ENCODE assay signal across 8 cellular contexts in the genomic region with DNA sequence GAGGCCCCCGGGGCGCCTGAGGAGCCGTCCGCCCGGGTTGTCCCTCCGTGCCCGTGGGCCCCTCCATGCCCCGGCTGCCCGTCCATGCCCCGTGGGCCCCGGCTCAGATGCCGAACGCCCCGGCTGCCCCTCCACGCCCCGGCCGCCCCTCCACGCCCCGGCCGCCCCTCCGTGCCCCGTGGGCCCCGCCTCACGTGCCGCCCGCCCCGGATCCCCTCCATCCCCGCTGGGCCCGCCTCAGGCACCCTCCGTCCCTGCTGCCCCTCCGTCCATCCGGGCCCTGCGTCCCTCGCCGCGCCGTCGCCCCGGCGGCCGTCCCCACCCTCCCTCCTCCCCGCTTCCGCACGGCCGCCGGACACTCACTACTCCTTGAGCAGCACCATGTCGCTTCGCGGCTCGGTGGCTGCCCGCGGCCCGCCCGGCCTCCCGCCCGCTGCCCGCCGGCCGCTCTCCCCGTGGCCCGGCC. TPM values are rescaled to one million over a fixed set of nuclear protein-coding genes. Genes with fewer than 3 reads are reported as not detected.
DNase-seq lines count a peak whose midpoint lies in the region; ATAC-seq and TF ChIP-seq lines count a peak whose summit lies in the region.

No MANE protein-coding gene starts in this region.

- TF ChIP-seq CTCF in breast epithelium (IDR thresholded peaks at IDR 0.05) (no peak), lower leg skin (IDR thresholded peaks at IDR 0.05) (no peak), upper lobe of right lung (IDR thresholded peaks at IDR 0.05) (no peak)

- TF ChIP-seq POLR2A in breast epithelium (IDR thresholded peaks at IDR 0.05) (no peak), lower leg skin (IDR thresholded peaks at IDR 0.05) (no peak)

- H3K27ac ChIP-seq in breast epithelium = peak overlapping the region; percentile 90 to 96
- peak overlapping the region; percentile 83 for H3K27ac ChIP-seq in upper lobe of right lung

- peak overlapping the region; percentile 84 for H3K4me3 ChIP-seq in GM08714 (ENCODE audit: low read length)
- peak overlapping the region; percentile 64 for H3K4me3 ChIP-seq in Jurkat, Clone E6-1 (ENCODE audit: low read length)
- H3K4me3 ChIP-seq in breast epithelium = peak overlapping the region; percentile 86 to 94 (median 92)
- peak overlapping the region; percentile 76 for H3K4me3 ChIP-seq in lower leg skin (ENCODE audit: low read depth, poor library complexity, severe bottlenecking)
- peak overlapping the region; percentile 78 for H3K4me3 ChIP-seq in upper lobe of right lung

- H3K9me3 ChIP-seq in breast epithelium = no peaks in the 10 kb centered on the region
- H3K9me3 ChIP-seq in upper lobe of right lung = no peaks in the 10 kb centered on the region

- intact Hi-C loops in breast epithelium (cut with DNase I; ENCODE audit: low total_unique reads) (no loop called here), lower leg skin (cut with DNase I; ENCODE audit: low total_unique reads) (no loop called here), upper lobe of right lung (cut with DNase I) (no loop called here)

- H3K36me3 ChIP-seq in breast epithelium (no peaks in the 10 kb centered on the region), upper lobe of right lung (no peaks in the 10 kb centered on the region)

- H3K27me3 ChIP-seq in breast epithelium = no peaks in the 10 kb centered on the region
- no peaks in the 10 kb centered on the region for H3K27me3 ChIP-seq in upper lobe of right lung

- DNase-seq in Jurkat, Clone E6-1 (ENCODE audit: low read depth, low spot score) = no peak
- peak in 1 of 2 donors; percentile 32 for DNase-seq in breast epithelium (ENCODE audit: low spot score in 2 of 2)
- DNase-seq in lower leg skin (ENCODE audit: low spot score in 2 of 2) = peak in 1 of 2 donors; percentile 91
- DNase-seq in upper lobe of right lung = peak; percentile 87
- DNase-seq in NCI-H2081 treated with DMSO at 0.1 percent for 48 hours (lab: John Stamatoyannopoulos, UW) = no peak
- no peak for DNase-seq in NCI-H2196 (lab: John Stamatoyannopoulos, UW; ENCODE audit: unreplicated experiment)

- WGBS in lower leg skin, 2 donors = 0 to 2% methylated on average over 8 to 11 of the region's 61 CpGs

- peak; percentile 33 for ATAC-seq in GM21619 (IDR thresholded peaks at IDR 0.05; ENCODE audit: unreplicated experiment)
- peak; percentile 61 for ATAC-seq in upper lobe of right lung

- H3K4me1 ChIP-seq in breast epithelium (peaks cover 0 to 7% of the 10 kb centered on the region in 2 donors), upper lobe of right lung (peaks cover 35% of the 10 kb centered on the region)

RNA-seq across cellular contexts. Expression of a gene that starts 0.4 kb away (rescaled TPM):
- 82.6 TPM for polyA plus RNA-seq in Jurkat, Clone E6-1 (2012; ENCODE audit: insufficient read depth, insufficient read length)
- total RNA-seq in breast epithelium (10 to 100 TPM; 24.6 to 37.7 (median 28.8) TPM), lower leg skin (10 to 100 TPM; 45.0 to 53.1 (median 45.2) TPM), upper lobe of right lung (81.9 TPM)

RNA-seq across cellular contexts. Expression of a gene that starts 45.8 kb away (rescaled TPM):
- 21.4 TPM for polyA plus RNA-seq in Jurkat, Clone E6-1 (2012; ENCODE audit: insufficient read depth, insufficient read length)
- total RNA-seq in breast epithelium (100 to 1,000 TPM in 1 of 3 donors, 10 to 100 TPM in 2; 75.2 to 177 (median 88.8) TPM), lower leg skin (100 to 1,000 TPM; 101 to 172 (median 134) TPM), upper lobe of right lung (69.8 TPM)
